8 cellular contexts compared by ENCODE assay signal in the genomic region with DNA sequence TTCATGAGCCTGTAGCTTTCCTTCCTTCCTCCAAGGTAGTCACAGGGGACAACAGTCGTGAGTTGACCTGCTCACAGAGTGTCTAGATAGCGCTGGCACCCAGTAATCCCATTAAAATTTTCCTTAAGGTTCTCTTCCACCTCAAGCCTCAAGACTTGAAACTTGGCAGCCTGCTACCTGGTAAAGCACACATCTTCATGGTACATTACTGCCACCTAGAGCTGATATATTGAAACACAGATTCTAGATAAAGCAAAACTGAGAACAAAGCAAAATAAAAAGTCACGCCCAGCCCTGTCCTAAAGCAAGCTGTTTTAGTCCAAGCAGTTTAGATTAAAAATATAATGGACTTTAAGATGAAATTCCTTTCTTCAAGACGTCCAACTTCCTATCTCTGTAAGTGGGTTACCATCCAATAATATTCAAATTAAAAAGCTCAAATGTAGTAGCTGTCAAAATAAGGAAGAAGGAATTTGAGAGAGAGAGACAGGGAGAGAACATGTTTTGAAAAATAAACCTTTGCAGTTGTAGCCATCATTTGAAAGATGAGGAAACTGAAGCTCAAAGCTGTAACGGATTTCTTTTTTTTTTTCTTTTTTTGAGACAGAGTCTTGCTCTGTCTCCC. TPM values are rescaled to one million over a fixed set of nuclear protein-coding genes. Genes with fewer than 3 reads are reported as not detected.
A peak's percentile ranks its signal among the peaks of the same experiment; 100 is the strongest.
DNase-seq lines count a peak whose midpoint lies in the region; ATAC-seq and TF ChIP-seq lines count a peak whose summit lies in the region.

No MANE protein-coding gene starts in this region.

- TF ChIP-seq CTCF in WI38 (IDR thresholded peaks at IDR 0.05; ENCODE audit: low read depth, low read length) = peak; percentile 29; the same call in 1 of the 2 replicates
- peak; percentile 44 to 69 (median 59) for TF ChIP-seq CTCF in ovary (IDR thresholded peaks at IDR 0.05)

- DNase-seq in NCI-H2107 treated with DMSO at 0.1 percent for 48 hours (lab: John Stamatoyannopoulos, UW; ENCODE audit: unreplicated experiment) = peak; percentile 67
- no peak for DNase-seq in NCI-H2107 (lab: John Stamatoyannopoulos, UW)
- DNase-seq in NCI-H2171 (lab: John Stamatoyannopoulos, UW) = peak; percentile 57
- peak; percentile 54 for DNase-seq in germinal center (ENCODE audit: low spot score)
- no peak for DNase-seq in ovary
- no peak for DNase-seq in OCI-M2 (lab: John Stamatoyannopoulos, UW; ENCODE audit: unreplicated experiment)

- H3K27ac ChIP-seq in ovary = no peak overlapping the region

- no peaks in the 10 kb centered on the region for H3K9me3 ChIP-seq in ovary

- H3K27me3 ChIP-seq in ovary = no peaks in the 10 kb centered on the region

- ATAC-seq in HG02571 (IDR thresholded peaks at IDR 0.05; ENCODE audit: unreplicated experiment) = peak; percentile 50

- no peaks in the 10 kb centered on the region for H3K36me3 ChIP-seq in ovary

- WGBS in ovary, 3 donors = 5 to 8% (median 5%) methylated on average over 5 of the region's 5 CpGs

- H3K4me3 ChIP-seq in WI38 (ENCODE audit: low read depth, low read length) = no peak overlapping the region
- H3K4me3 ChIP-seq in ovary = no peak overlapping the region

- no peak for TF ChIP-seq POLR2A in ovary (IDR thresholded peaks at IDR 0.05)

- peaks cover 6% of the 10 kb centered on the region for H3K4me1 ChIP-seq in ovary (ENCODE audit: insufficient read depth)

- intact Hi-C loops in ovary (cut with DNase I) = loop anchor here in 2 of 4 donors (10.0 kb wide), 2 partner anchors 152 to 272 kb away; no protein-coding TSS in a partner anchor

- TF ChIP-seq EP300 in ovary (IDR thresholded peaks at IDR 0.05) = no peak

RNA-seq across cellular contexts. Expression of gene CD83, which starts 50.7 kb away (rescaled TPM):
- total RNA-seq in ovary = 10 to 100 TPM in 6 of 7 donors, 1 to 10 TPM in 1; 3.4 to 29.0 (median 22.2) TPM
- 10 to 100 TPM in 1 of 2 donors, 1 to 10 TPM in 1; 7.3 to 29.4 TPM for polyA plus RNA-seq in ovary

Comparison
In these comparisons a context has a peak if more than half of its experiments do, and no peak if none do; other contexts are left out.
1. DNase-seq: peak in NCI-H2107 treated with DMSO at 0.1 percent for 48 hours (single experiment), NCI-H2171 (single experiment) and germinal center (single experiment); none in NCI-H2107 (single experiment), ovary (0 of 5) and OCI-M2 (single experiment).